Comparison of ENCODE assay signal across 14 cellular contexts in the genomic region with DNA sequence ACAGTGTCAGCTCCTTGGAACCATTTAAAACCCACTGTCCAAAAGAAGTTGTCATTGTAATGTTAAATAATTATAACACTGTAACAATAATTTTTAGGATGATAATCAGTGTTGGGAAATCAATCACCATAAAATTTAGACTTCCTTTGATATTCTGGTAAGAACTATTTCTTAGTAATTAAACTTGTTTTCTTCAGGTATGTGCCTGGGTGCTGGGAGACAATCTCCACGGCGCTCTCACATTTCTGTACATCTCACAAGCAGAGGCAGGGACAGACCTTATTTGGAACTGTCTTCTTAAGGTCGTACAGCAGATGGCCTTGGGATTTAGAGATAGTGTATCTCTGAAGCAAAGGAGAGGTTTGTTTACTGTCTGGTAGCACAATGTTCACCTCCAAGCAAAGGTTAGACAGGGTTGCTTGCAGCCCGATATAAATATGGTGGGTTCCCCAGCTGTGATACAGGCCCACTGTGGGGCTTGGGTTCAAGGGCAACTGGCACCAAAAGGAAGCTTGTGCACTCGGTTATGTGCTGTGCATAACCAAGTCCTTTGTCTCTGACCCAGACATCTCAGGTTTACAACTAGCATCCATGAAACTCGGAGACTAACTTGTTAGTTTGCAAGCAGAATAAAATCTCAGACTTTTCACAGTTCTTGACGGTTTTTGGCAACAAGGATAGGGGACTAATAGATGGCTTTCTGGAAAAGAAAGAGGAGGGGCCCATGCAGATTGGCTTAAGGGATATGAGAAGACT.
DNase-seq lines count a peak whose midpoint lies in the region; ATAC-seq, FAIRE-seq and TF ChIP-seq lines count a peak whose summit lies in the region.
"Had no signal": no experiment of that assay in that cellular context is flagged by ENCODE, and none has a peak within 500 bp of the region (broad histone marks: within the 10 kb centered on the region; RNA-seq: fewer than 3 reads in every experiment).

No MANE protein-coding gene starts in this region.

- no TSS peak for BruUV-seq in HepG2 (replicated peaks; lab: Mats Ljungman, UMichigan)

- no peak overlapping the region for H3K4me2 ChIP-seq in HepG2 (ENCODE audit: low read depth, low read length)
- H3K4me2 ChIP-seq: A549, GM23338 had no signal

- POLR2A ChIA-PET in HepG2 (lab: Yijun Ruan, JAX) = no interaction called here
- POLR2A ChIA-PET in WTC11 (lab: Charles Lee) = no interaction called here

- CTCF ChIA-PET in HepG2 (lab: Yijun Ruan, JAX; ENCODE audit: low intra/inter-chr PET ratio, low total read pairs) = no interaction called here
- CTCF ChIA-PET in WTC11 (lab: Charles Lee) = no interaction called here

- H3K36me3 ChIP-seq in HepG2 (replicated peaks in 1 of 2; ENCODE audit: control insufficient read depth in 1 of 2, insufficient read depth in 2 of 2, low read length in 2 of 2) = peaks cover 0 to 3% of the 10 kb centered on the region in 2 experiments; a peak in 2 of 5 replicates
- no peaks in the 10 kb centered on the region for H3K36me3 ChIP-seq in right lobe of liver
- no peaks in the 10 kb centered on the region; the same call in 1 of the 2 replicates for H3K36me3 ChIP-seq in H7 (replicated peaks; ENCODE audit: control insufficient read depth, insufficient read depth, low read length)

- H3K4me1 ChIP-seq in HepG2 (ENCODE audit: insufficient read depth, low read length) (peaks cover 12% of the 10 kb centered on the region), right lobe of liver (no peaks in the 10 kb centered on the region)
- H3K4me1 ChIP-seq: A549, BE2C had no signal

- TF ChIP-seq EP300 in HepG2 (IDR thresholded peaks at IDR 0.05; ENCODE audit: low read depth in 2 of 2, low read length in 2 of 2) (no peak), HepG2 (CRISPR knock-in tag; IDR thresholded peaks at IDR 0.05; ENCODE audit: borderline replicate concordance) (no peak)

- H3K36me3 Mint-ChIP-seq in WTC11 = peaks cover 11% of the 10 kb centered on the region
- peaks cover 11% of the 10 kb centered on the region for H3K36me3 Mint-ChIP-seq in activated naive CD8-positive, alpha-beta T cell treated with anti-CD3 and anti-CD28 coated beads for 36 hours

- no peak for TF ChIP-seq CTCF in HepG2 (CRISPR knock-in tag; IDR thresholded peaks at IDR 0.05)
- TF ChIP-seq CTCF in right lobe of liver (IDR thresholded peaks at IDR 0.05) = no peak
- TF ChIP-seq CTCF in WTC11 (IDR thresholded peaks at IDR 0.05) = no peak

- peak; percentile 36 for FAIRE-seq in HepG2 (lab: Jason Lieb, UNC)
- FAIRE-seq: A549, GM18507 had no signal

- DNase-seq in HepG2 (ENCODE audit: low spot score) = no peak
- no peak for DNase-seq in right lobe of liver
- DNase-seq in NCI-H82 (lab: John Stamatoyannopoulos, UW) = peak; percentile 93
- DNase-seq in WTC11 (ENCODE audit: low spot score) = no peak
- no peak for DNase-seq in H7
- DNase-seq in activated naive CD8-positive, alpha-beta T cell treated with anti-CD3 and anti-CD28 coated beads for 36 hours = no peak
- DNase-seq: BE2C, H9 had no signal

- 85% methylated on average over 5 of the region's 7 CpGs for WGBS in HepG2 (ENCODE audit: low lambda C conversion rate)
- 77% methylated on average over 7 of the region's 7 CpGs for WGBS in right lobe of liver (ENCODE audit: insufficient coverage, low coverage, low lambda C conversion rate, missing lambda C conversion rate)

- no peak overlapping the region for H3K4me3 Mint-ChIP-seq in WTC11
- no peak overlapping the region for H3K4me3 Mint-ChIP-seq in activated naive CD8-positive, alpha-beta T cell treated with anti-CD3 and anti-CD28 coated beads for 36 hours
- H3K4me3 Mint-ChIP-seq: CD4-positive, alpha-beta memory T cell; GM23338; H9 had no signal

- no peaks in the 10 kb centered on the region for H3K9me3 ChIP-seq in HepG2 (ENCODE audit: low read length)
- no peaks in the 10 kb centered on the region for H3K9me3 ChIP-seq in right lobe of liver
- H3K9me3 ChIP-seq: A549, BE2C had no signal

- in situ Hi-C loops in HepG2 (cut with HindIII; ENCODE audit: extremely low pct_ligation_motif_present, low pct_unique_long_range_greater_than_20kb) = loop anchor here (10.0 kb wide), 1 partner anchor 111 kb away; no protein-coding TSS in a partner anchor

- H3K9ac ChIP-seq in HepG2 (ENCODE audit: insufficient read depth, low read depth, low read length) = no peak overlapping the region

- H2AFZ ChIP-seq in HepG2 (ENCODE audit: low read length) = no peak overlapping the region
- H2AFZ ChIP-seq: GM23338 had no signal

- H3K4me1 Mint-ChIP-seq in WTC11 = peaks cover 12% of the 10 kb centered on the region
- H3K4me1 Mint-ChIP-seq in activated naive CD8-positive, alpha-beta T cell treated with anti-CD3 and anti-CD28 coated beads for 36 hours = peaks cover 11% of the 10 kb centered on the region

- no peaks in the 10 kb centered on the region for H3K27me3 ChIP-seq in HepG2 (ENCODE audit: control insufficient read depth in 1 of 2, insufficient read depth in 2 of 2, low read length in 2 of 2)
- no peaks in the 10 kb centered on the region for H3K27me3 ChIP-seq in right lobe of liver
- H3K27me3 ChIP-seq in H7 (ENCODE audit: control insufficient read depth, insufficient read depth, low read length) = no peaks in the 10 kb centered on the region
- H3K27me3 ChIP-seq: BE2C had no signal

- TF ChIP-seq POLR2A in HepG2 (IDR thresholded peaks at IDR 0.05; ENCODE audit: insufficient read depth in 1 of 2, low read depth in 2 of 2, low read length in 2 of 2) = no peak
- no peak for TF ChIP-seq POLR2A in right lobe of liver (IDR thresholded peaks at IDR 0.05)

- no peaks in the 10 kb centered on the region for H3K9me3 Mint-ChIP-seq in WTC11
- no peaks in the 10 kb centered on the region for H3K9me3 Mint-ChIP-seq in activated naive CD8-positive, alpha-beta T cell treated with anti-CD3 and anti-CD28 coated beads for 36 hours
- H3K9me3 Mint-ChIP-seq: CD4-positive, alpha-beta memory T cell; H9 had no signal

- ATAC-seq in HepG2 (no peak), right lobe of liver (no peak), WTC11 (no peak), HG03457 (IDR thresholded peaks at IDR 0.05; ENCODE audit: unreplicated experiment) (no peak)
- ATAC-seq: A549, GM23338 had no signal

- H3K4me3 ChIP-seq in HepG2 (replicated peaks in 1 of 3; ENCODE audit: insufficient read depth in 1 of 3, low read depth in 2 of 3, low read length in 3 of 3) (no peak overlapping the region), right lobe of liver (no peak overlapping the region), H7 (ENCODE audit: insufficient read depth, low read depth, low read length) (no peak overlapping the region)
- H3K4me3 ChIP-seq: A549, GM23338 had no signal

- H4K20me1 ChIP-seq in HepG2 (ENCODE audit: insufficient read depth, low read length) = no peaks in the 10 kb centered on the region

- TF ChIP-seq RAD21 in HepG2 (CRISPR knock-in tag; IDR thresholded peaks at IDR 0.05) = no peak

- intact Hi-C loops in HepG2 (cut with micrococcal nuclease; ENCODE audit: unreplicated experiment) = no loop called here
- intact Hi-C loops in right lobe of liver (cut with DNase I) = no loop called here

- H3K79me2 ChIP-seq in HepG2 (ENCODE audit: insufficient read depth, low read length) = no peaks in the 10 kb centered on the region

- H3K27me3 Mint-ChIP-seq in WTC11 (ENCODE audit: low read depth) = no peaks in the 10 kb centered on the region
- no peaks in the 10 kb centered on the region for H3K27me3 Mint-ChIP-seq in activated naive CD8-positive, alpha-beta T cell treated with anti-CD3 and anti-CD28 coated beads for 36 hours
- H3K27me3 Mint-ChIP-seq: CD4-positive, alpha-beta memory T cell had no signal

- H3K27ac Mint-ChIP-seq in WTC11 = peak overlapping the region; percentile 3; the same call in 1 of the 2 replicates
- no peak overlapping the region for H3K27ac Mint-ChIP-seq in activated naive CD8-positive, alpha-beta T cell treated with anti-CD3 and anti-CD28 coated beads for 36 hours
- H3K27ac Mint-ChIP-seq: GM23338 had no signal

- H3K27ac ChIP-seq in HepG2 (ENCODE audit: extremely low read length, insufficient read depth, low read length) (no peak overlapping the region), right lobe of liver (no peak overlapping the region)
- H3K27ac ChIP-seq: A549, C4-2B had no signal

TF ChIP-seq in HepG2, 621 proteins besides CTCF, POLR2A, EP300 and RAD21:
- TF ChIP-seq EED (CRISPR knock-in tag; IDR thresholded peaks at IDR 0.05) = no peak
- no peak for TF ChIP-seq FOXP1 (IDR thresholded peaks at IDR 0.05)
- TF ChIP-seq FOXP1 (CRISPR knock-in tag; IDR thresholded peaks at IDR 0.05) = no peak
- TF ChIP-seq ZNF704 (CRISPR knock-in tag; IDR thresholded peaks at IDR 0.05; ENCODE audit: borderline replicate concordance) = no peak
- TF ChIP-seq NFE2L2 (IDR thresholded peaks at IDR 0.05; ENCODE audit: low read length) = no peak
- TF ChIP-seq ZNF180 (CRISPR knock-in tag; IDR thresholded peaks at IDR 0.05; ENCODE audit: borderline replicate concordance, low read depth) = no peak

TF ChIP-seq in WTC11, 78 proteins besides CTCF, POLR2A, EP300 and RAD21 (continues in another document):
- TF ChIP-seq NFYB (CRISPR knock-in tag; conservative IDR thresholded peaks at IDR 0.05; ENCODE audit: low read depth) (no peak), FOXK1 (CRISPR knock-in tag; IDR thresholded peaks at IDR 0.05) (no peak), E2F1 (CRISPR knock-in tag; IDR thresholded peaks at IDR 0.05) (no peak), EMX1 (CRISPR knock-in tag; IDR thresholded peaks at IDR 0.05) (no peak), TEAD4 (CRISPR knock-in tag; IDR thresholded peaks at IDR 0.05) (no peak), PREB (CRISPR knock-in tag; IDR thresholded peaks at IDR 0.05; ENCODE audit: borderline replicate concordance) (no peak), ZNF423 (CRISPR knock-in tag; IDR thresholded peaks at IDR 0.05) (no peak), IRF2 (CRISPR knock-in tag; IDR thresholded peaks at IDR 0.05; ENCODE audit: borderline replicate concordance, low read depth) (no peak), SMAD3 (CRISPR knock-in tag; IDR thresholded peaks at IDR 0.05; ENCODE audit: borderline replicate concordance) (no peak)
